Comparison of ENCODE assay signal across 1 cellular context in the genomic region with DNA sequence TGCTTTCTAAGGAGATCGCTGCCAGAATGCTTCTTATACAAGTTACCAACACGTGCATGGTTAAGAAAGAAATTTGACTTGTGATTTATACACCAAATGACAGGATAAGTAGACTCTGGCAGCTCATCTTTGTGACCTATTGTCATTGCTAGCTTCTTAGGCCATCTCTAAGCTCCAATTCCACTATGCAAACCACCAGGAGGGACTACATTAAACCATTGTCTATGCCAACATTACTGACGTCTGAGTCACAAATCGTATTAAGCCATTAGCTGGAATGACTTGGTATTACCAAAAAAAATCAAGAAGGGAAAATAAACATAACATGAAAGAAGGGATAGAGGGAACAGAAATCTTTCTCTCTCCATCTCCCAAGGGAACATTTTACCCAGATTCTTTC.
TF ChIP-seq lines count a peak whose summit lies in the region.

No MANE protein-coding gene starts in this region.

TF ChIP-seq in HepG2, 621 proteins besides CTCF, POLR2A, EP300 and RAD21 (continued from another document):
- TF ChIP-seq ZNF614 (CRISPR knock-in tag; IDR thresholded peaks at IDR 0.05; ENCODE audit: borderline replicate concordance) = no peak
- TF ChIP-seq BRCA1 (CRISPR knock-in tag; IDR thresholded peaks at IDR 0.05) = no peak
- no peak for TF ChIP-seq ZNF678 (CRISPR knock-in tag; IDR thresholded peaks at IDR 0.05)
- TF ChIP-seq SNAPC2 (CRISPR knock-in tag; IDR thresholded peaks at IDR 0.05) = no peak
- no peak for TF ChIP-seq MIER3 (CRISPR knock-in tag; IDR thresholded peaks at IDR 0.05; ENCODE audit: borderline replicate concordance)
- no peak for TF ChIP-seq ZNF335 (CRISPR knock-in tag; IDR thresholded peaks at IDR 0.05)
- TF ChIP-seq U2AF1 (optimal IDR thresholded peaks at IDR 0.05; ENCODE audit: low read depth, low read length) = no peak
- no peak for TF ChIP-seq KLF15 (CRISPR knock-in tag; IDR thresholded peaks at IDR 0.05; ENCODE audit: borderline replicate concordance)
- TF ChIP-seq, protein P1, sequence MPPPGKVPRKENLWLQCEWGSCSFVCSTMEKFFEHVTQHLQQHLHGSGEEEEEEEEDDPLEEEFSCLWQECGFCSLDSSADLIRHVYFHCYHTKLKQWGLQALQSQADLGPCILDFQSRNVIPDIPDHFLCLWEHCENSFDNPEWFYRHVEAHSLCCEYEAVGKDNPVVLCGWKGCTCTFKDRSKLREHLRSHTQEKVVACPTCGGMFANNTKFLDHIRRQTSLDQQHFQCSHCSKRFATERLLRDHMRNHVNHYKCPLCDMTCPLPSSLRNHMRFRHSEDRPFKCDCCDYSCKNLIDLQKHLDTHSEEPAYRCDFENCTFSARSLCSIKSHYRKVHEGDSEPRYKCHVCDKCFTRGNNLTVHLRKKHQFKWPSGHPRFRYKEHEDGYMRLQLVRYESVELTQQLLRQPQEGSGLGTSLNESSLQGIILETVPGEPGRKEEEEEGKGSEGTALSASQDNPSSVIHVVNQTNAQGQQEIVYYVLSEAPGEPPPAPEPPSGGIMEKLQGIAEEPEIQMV (CRISPR knock-in tag; IDR thresholded peaks at IDR 0.05; ENCODE audit: low read depth) = no peak
- TF ChIP-seq ZNF496 (CRISPR knock-in tag; IDR thresholded peaks at IDR 0.05; ENCODE audit: insufficient replicate concordance) = no peak
- no peak for TF ChIP-seq ZSCAN22 (CRISPR knock-in tag; IDR thresholded peaks at IDR 0.05)
- no peak for TF ChIP-seq ZNF687 (CRISPR knock-in tag; IDR thresholded peaks at IDR 0.05)
- no peak for TF ChIP-seq ZMYM3 (CRISPR knock-in tag; IDR thresholded peaks at IDR 0.05)
- no peak for TF ChIP-seq AGO2 (optimal IDR thresholded peaks at IDR 0.05; ENCODE audit: low read depth, low read length)
